13 cellular contexts compared by ENCODE assay signal in the genomic region with DNA sequence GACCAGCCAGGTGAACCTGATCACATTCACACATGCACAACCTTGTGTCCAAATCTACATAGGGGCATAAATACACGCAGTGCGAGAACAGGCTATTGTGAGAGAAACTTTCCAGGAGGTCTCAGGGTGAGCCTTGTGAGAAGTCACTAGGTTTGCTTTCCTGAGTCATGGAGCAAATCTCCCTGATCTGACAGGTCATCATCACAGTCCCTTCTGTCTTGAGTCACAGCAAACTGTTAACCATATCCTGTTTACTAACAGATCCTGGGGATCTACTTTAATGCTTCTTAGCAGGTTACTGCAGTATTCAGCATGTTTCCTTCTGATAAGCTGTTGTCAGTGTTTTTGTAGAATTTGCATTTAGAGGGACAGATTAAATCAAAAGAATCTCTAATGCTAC. TPM values are rescaled to one million over a fixed set of nuclear protein-coding genes. Genes with fewer than 3 reads are reported as not detected.
DNase-seq lines count a peak whose midpoint lies in the region; ATAC-seq and TF ChIP-seq lines count a peak whose summit lies in the region.
"Not testable (repeated sequence)": the region's sequence is repeated elsewhere in the genome, so short reads cannot be mapped to it uniquely, and the experiment has no call there.
"Had no signal": no experiment of that assay in that cellular context is flagged by ENCODE, and none has a peak within 500 bp of the region (broad histone marks: within the 10 kb centered on the region; RNA-seq: fewer than 3 reads in every experiment).

No MANE protein-coding gene starts in this region.

- H3K9ac ChIP-seq in PC-3 (ENCODE audit: low read length) = not testable (repeated sequence)

- intact Hi-C loops in PC-3 (cut with micrococcal nuclease); activated CD4-positive, alpha-beta T cell treated with anti-CD3 and anti-CD28 coated beads for 36 hours (cut with DNase I, micrococcal nuclease): not testable (repeated sequence)

- peak; percentile 96 for ATAC-seq in PC-3
- ATAC-seq in activated CD4-positive, alpha-beta T cell treated with anti-CD3 and anti-CD28 coated beads for 36 hours = peak; percentile 90
- peak; percentile 67 to 69 for ATAC-seq in activated T-cell treated with anti-CD3 and anti-CD28 coated beads, Interleukin-2, amount 50 U/mL, for 4 hours
- ATAC-seq in activated naive CD4-positive, alpha-beta T cell treated with anti-CD3 and anti-CD28 coated beads, Interleukin-2, amount 50 U/mL, for 72 hours = peak; percentile 66 to 75
- ATAC-seq in central memory CD8-positive, alpha-beta T cell (replicated peaks; ENCODE audit: extremely low read depth, poor library complexity, severe bottlenecking) = peak; percentile 46
- peak; percentile 35 for ATAC-seq in foreskin keratinocyte
- ATAC-seq in stimulated activated effector memory CD8-positive, alpha-beta T cell treated with anti-CD3 and anti-CD28 coated beads, Interleukin-12 subunit alpha, Interleukin-12 subunit beta, amount 100 ng/mL, for 72 hours = peak; percentile 94

- not testable (repeated sequence) for H3F3A ChIP-seq in PC-3 (ENCODE audit: low read length, unreplicated experiment)

- H3K79me2 ChIP-seq in PC-3 (ENCODE audit: low read length) = not testable (repeated sequence)

- H3K4me1 ChIP-seq in PC-3 (ENCODE audit: insufficient read depth, low read length); foreskin keratinocyte: not testable (repeated sequence)

- H2AFZ ChIP-seq in PC-3 (ENCODE audit: low read length) = not testable (repeated sequence)

- not testable (repeated sequence) for H3K36me3 Mint-ChIP-seq in activated CD4-positive, alpha-beta T cell treated with anti-CD3 and anti-CD28 coated beads for 36 hours (ENCODE audit: low read depth); activated T-cell treated with anti-CD3 and anti-CD28 coated beads, Interleukin-2, amount 50 U/mL, for 4 hours (ENCODE audit: insufficient read depth); activated naive CD4-positive, alpha-beta T cell treated with anti-CD3 and anti-CD28 coated beads, Interleukin-2, amount 50 U/mL, for 72 hours; central memory CD8-positive, alpha-beta T cell (ENCODE audit: insufficient read depth); stimulated activated effector memory CD8-positive, alpha-beta T cell treated with anti-CD3 and anti-CD28 coated beads, Interleukin-12 subunit alpha, Interleukin-12 subunit beta, amount 100 ng/mL, for 72 hours

- H3K9me3 Mint-ChIP-seq in activated CD4-positive, alpha-beta T cell treated with anti-CD3 and anti-CD28 coated beads for 36 hours (ENCODE audit: low read depth); activated T-cell treated with anti-CD3 and anti-CD28 coated beads, Interleukin-2, amount 50 U/mL, for 4 hours; activated naive CD4-positive, alpha-beta T cell treated with anti-CD3 and anti-CD28 coated beads, Interleukin-2, amount 50 U/mL, for 72 hours; central memory CD8-positive, alpha-beta T cell; stimulated activated effector memory CD8-positive, alpha-beta T cell treated with anti-CD3 and anti-CD28 coated beads, Interleukin-12 subunit alpha, Interleukin-12 subunit beta, amount 100 ng/mL, for 72 hours: not testable (repeated sequence)

- H3K9me3 ChIP-seq in PC-3 (ENCODE audit: low read length) = not testable (repeated sequence)

- not testable (repeated sequence) for H3K27ac Mint-ChIP-seq in activated CD4-positive, alpha-beta T cell treated with anti-CD3 and anti-CD28 coated beads for 36 hours; activated naive CD4-positive, alpha-beta T cell treated with anti-CD3 and anti-CD28 coated beads, Interleukin-2, amount 50 U/mL, for 72 hours; central memory CD8-positive, alpha-beta T cell (ENCODE audit: low read depth); stimulated activated effector memory CD8-positive, alpha-beta T cell treated with anti-CD3 and anti-CD28 coated beads, Interleukin-12 subunit alpha, Interleukin-12 subunit beta, amount 100 ng/mL, for 72 hours

- H3K4me1 Mint-ChIP-seq in activated CD4-positive, alpha-beta T cell treated with anti-CD3 and anti-CD28 coated beads for 36 hours; activated T-cell treated with anti-CD3 and anti-CD28 coated beads, Interleukin-2, amount 50 U/mL, for 4 hours (ENCODE audit: low read depth); central memory CD8-positive, alpha-beta T cell; stimulated activated effector memory CD8-positive, alpha-beta T cell treated with anti-CD3 and anti-CD28 coated beads, Interleukin-12 subunit alpha, Interleukin-12 subunit beta, amount 100 ng/mL, for 72 hours: not testable (repeated sequence)

- H3K4me3 ChIP-seq in PC-3 (ENCODE audit: low read length) = not testable (repeated sequence)

- H3K4me2 ChIP-seq in PC-3 (ENCODE audit: low read length) = not testable (repeated sequence)

- H3K9me2 ChIP-seq in PC-3 (replicated peaks; ENCODE audit: low read length) = not testable (repeated sequence)

- not testable (repeated sequence) for BruUV-seq in PC-3 (replicated peaks; lab: Mats Ljungman, UMichigan)

- not testable (repeated sequence) for H3K27me3 Mint-ChIP-seq in activated CD4-positive, alpha-beta T cell treated with anti-CD3 and anti-CD28 coated beads for 36 hours; activated T-cell treated with anti-CD3 and anti-CD28 coated beads, Interleukin-2, amount 50 U/mL, for 4 hours (ENCODE audit: low read depth); central memory CD8-positive, alpha-beta T cell

- not testable (repeated sequence) for H3K36me3 ChIP-seq in PC-3 (ENCODE audit: low read depth, low read length)

- not testable (repeated sequence) for TF ChIP-seq CTCF in PC-3 (conservative IDR thresholded peaks at IDR 0.05; ENCODE audit: low read depth, low read length); foreskin keratinocyte (conservative IDR thresholded peaks at IDR 0.05)

- H4K20me1 ChIP-seq in PC-3 (ENCODE audit: low read length) = not testable (repeated sequence)

- DNase-seq in PC-3; activated CD4-positive, alpha-beta T cell treated with anti-CD3 and anti-CD28 coated beads for 36 hours; activated T-cell treated with anti-CD3 and anti-CD28 coated beads, Interleukin-2, amount 50 U/mL, for 4 hours; activated naive CD4-positive, alpha-beta T cell treated with anti-CD3 and anti-CD28 coated beads, Interleukin-2, amount 50 U/mL, for 72 hours (ENCODE audit: low spot score in 2 of 2); central memory CD8-positive, alpha-beta T cell (ENCODE audit: low spot score in 2 of 2); foreskin keratinocyte; stimulated activated effector memory CD8-positive, alpha-beta T cell treated with anti-CD3 and anti-CD28 coated beads, Interleukin-12 subunit alpha, Interleukin-12 subunit beta, amount 100 ng/mL, for 72 hours (ENCODE audit: low spot score in 2 of 2): not testable (repeated sequence)

- H3K4me3 Mint-ChIP-seq in activated CD4-positive, alpha-beta T cell treated with anti-CD3 and anti-CD28 coated beads for 36 hours; activated T-cell treated with anti-CD3 and anti-CD28 coated beads, Interleukin-2, amount 50 U/mL, for 4 hours; central memory CD8-positive, alpha-beta T cell; stimulated activated effector memory CD8-positive, alpha-beta T cell treated with anti-CD3 and anti-CD28 coated beads, Interleukin-12 subunit alpha, Interleukin-12 subunit beta, amount 100 ng/mL, for 72 hours: not testable (repeated sequence)

- CTCF ChIA-PET in PC-3 (lab: Charles Lee); activated CD4-positive, alpha-beta T cell treated with anti-CD3 and anti-CD28 coated beads for 36 hours (lab: Charles Lee): not testable (repeated sequence)

- POLR2A ChIA-PET in PC-3 (lab: Charles Lee; ENCODE audit: unreplicated experiment); activated CD4-positive, alpha-beta T cell treated with anti-CD3 and anti-CD28 coated beads for 36 hours (lab: Charles Lee): not testable (repeated sequence)

- H3K27ac ChIP-seq in PC-3 (ENCODE audit: low read length); foreskin keratinocyte: not testable (repeated sequence)

- H3K27me3 ChIP-seq in PC-3 (ENCODE audit: low read length); foreskin keratinocyte: not testable (repeated sequence)

RNA-seq across cellular contexts. Expression of a gene that starts 8.6 kb away (rescaled TPM):
- total RNA-seq in PC-3 (2014; rRNA removed) (0.07 TPM in 1 of 2 replicates, not detected in the other), foreskin keratinocyte (not detected in 2 replicates)
- under 1 TPM in 1 of 2 experiments, not detected in 1; 0.21 TPM for total RNA-seq in activated CD4-positive, alpha-beta T cell treated with anti-CD3 and anti-CD28 coated beads for 36 hours
- total RNA-seq in activated T-cell treated with anti-CD3 and anti-CD28 coated beads, Interleukin-2, amount 50 U/mL, for 4 hours = under 1 TPM in 2 of 3 donors, not detected in 1; 0.08 to 0.13 TPM
- not detected for total RNA-seq in activated naive CD4-positive, alpha-beta T cell treated with anti-CD3 and anti-CD28 coated beads, Interleukin-2, amount 50 U/mL, for 72 hours
- polyA plus RNA-seq in foreskin keratinocyte = not detected in 2 replicates
- total RNA-seq: Calu3, G401, GM23338, H4, H9 had no signal
- polyA plus RNA-seq: CD14-positive monocyte, GM23338 had no signal

RNA-seq across cellular contexts. Expression of a gene that starts 35.2 kb away (rescaled TPM):
- total RNA-seq in PC-3 (2014; rRNA removed) (30.3 and 33.4 TPM in 2 replicates), foreskin keratinocyte (60.0 and 60.9 TPM in 2 replicates)
- 10 to 100 TPM; 13.6 to 15.4 TPM for total RNA-seq in activated CD4-positive, alpha-beta T cell treated with anti-CD3 and anti-CD28 coated beads for 36 hours
- 1 to 10 TPM; 6.0 to 9.7 (median 6.1) TPM for total RNA-seq in activated T-cell treated with anti-CD3 and anti-CD28 coated beads, Interleukin-2, amount 50 U/mL, for 4 hours
- 10 to 100 TPM in 1 of 2 donors, 1 to 10 TPM in 1; 5.4 to 18.5 TPM for total RNA-seq in activated naive CD4-positive, alpha-beta T cell treated with anti-CD3 and anti-CD28 coated beads, Interleukin-2, amount 50 U/mL, for 72 hours
- 16.7 and 20.7 TPM in 2 replicates for polyA plus RNA-seq in foreskin keratinocyte

Comparison
In these comparisons a context has a peak if more than half of its experiments do, and no peak if none do; other contexts are left out.
1. ATAC-seq: peak in every context shown above with its lines; median percentile 96 in PC-3; 94 in stimulated activated effector memory CD8-positive, alpha-beta T cell treated with anti-CD3 and anti-CD28 coated beads, Interleukin-12 subunit alpha, Interleukin-12 subunit beta, amount 100 ng/mL, for 72 hours; 90 in activated CD4-positive, alpha-beta T cell treated with anti-CD3 and anti-CD28 coated beads for 36 hours; 70 in activated naive CD4-positive, alpha-beta T cell treated with anti-CD3 and anti-CD28 coated beads, Interleukin-2, amount 50 U/mL, for 72 hours; 68 in activated T-cell treated with anti-CD3 and anti-CD28 coated beads, Interleukin-2, amount 50 U/mL, for 4 hours; 46 in central memory CD8-positive, alpha-beta T cell; 35 in foreskin keratinocyte.